Comparison of ENCODE assay signal across 1 cellular context in genomic region chr6:10694302-10695085, GRCh38.
TF ChIP-seq lines count a peak whose summit lies in the region.

C6orf52 (minus strand) TSS chr6:10694616; CDS start chr6:10687550, 7,066 bp downstream.
PAK1IP1 (plus strand) TSS chr6:10694972; CDS start chr6:10694986, 14 bp downstream.

TF ChIP-seq in HCT116, 20 proteins besides CTCF, POLR2A, EP300 and RAD21 (continued from another document):
- TF ChIP-seq ZBTB33 (IDR thresholded peaks at IDR 0.05; ENCODE audit: extremely low read depth, insufficient replicate concordance, low read length) (peak; percentile 80), SIN3A (IDR thresholded peaks at IDR 0.05; ENCODE audit: low read depth) (peak; percentile 95), ELF1 (IDR thresholded peaks at IDR 0.05; ENCODE audit: borderline replicate concordance, low read depth) (peak; percentile 65; the same call in 1 of the 2 replicates), POLR2AphosphoS5 (IDR thresholded peaks at IDR 0.05; ENCODE audit: low read depth, low read length) (peak; percentile 97)
